12 cellular contexts compared by ENCODE assay signal in genomic region chr11:35178862-35179261, GRCh38. TPM values are rescaled to one million over a fixed set of nuclear protein-coding genes. Genes with fewer than 3 reads are reported as not detected.
DNase-seq lines count a peak whose midpoint lies in the region; ATAC-seq and TF ChIP-seq lines count a peak whose summit lies in the region.
"Had no signal": no experiment of that assay in that cellular context is flagged by ENCODE, and none has a peak within 500 bp of the region (broad histone marks: within the 10 kb centered on the region; RNA-seq: fewer than 3 reads in every experiment).

No MANE protein-coding gene starts in this region.

- H3K27ac Mint-ChIP-seq in activated CD4-positive, alpha-beta memory T cell treated with anti-CD3 and anti-CD28 coated beads, Interleukin-2, amount 10 ng/mL, durations not matched to agents 7 days and 5 days, result peak overlapping the region; percentile 31

- peaks cover 88% of the 10 kb centered on the region for H3K4me1 Mint-ChIP-seq in activated CD4-positive, alpha-beta memory T cell treated with anti-CD3 and anti-CD28 coated beads, Interleukin-2, amount 10 ng/mL, durations not matched to agents 7 days and 5 days

- H3K36me3 ChIP-seq in thoracic aorta, result peaks cover 31% of the 10 kb centered on the region
- H3K36me3 ChIP-seq: BE2C had no signal

- CTCF ChIA-PET in activated CD4-positive, alpha-beta memory T cell treated with anti-CD3 and anti-CD28 coated beads, Interleukin-2, amount 10 ng/mL, durations not matched to agents 7 days and 5 days (lab: Charles Lee), result interaction anchor here (0.7 to 4.3 kb wide), 6 partner anchors 10 to 213 kb away, joined by 3 to 40 read pairs (median 3); no protein-coding TSS in a partner anchor

- H3K27me3 ChIP-seq in thoracic aorta (replicated peaks; ENCODE audit: insufficient read depth), result no peaks in the 10 kb centered on the region
- H3K27me3 ChIP-seq: BE2C had no signal

- H3K27me3 Mint-ChIP-seq in activated CD4-positive, alpha-beta memory T cell treated with anti-CD3 and anti-CD28 coated beads, Interleukin-2, amount 10 ng/mL, durations not matched to agents 7 days and 5 days, result no peaks in the 10 kb centered on the region

- peak overlapping the region; percentile 12 to 72 for H3K27ac ChIP-seq in thoracic aorta

- TF ChIP-seq CTCF in fibroblast of the aortic adventitia (IDR thresholded peaks at IDR 0.05; ENCODE audit: insufficient read depth, low read length), result no peak
- TF ChIP-seq CTCF in thoracic aorta (IDR thresholded peaks at IDR 0.05), result no peak

- H3K4me3 ChIP-seq in fibroblast of the aortic adventitia (ENCODE audit: low read depth, low read length) (no peak overlapping the region), thoracic aorta (no peak overlapping the region)

- no peaks in the 10 kb centered on the region for H3K9me3 ChIP-seq in thoracic aorta
- H3K9me3 ChIP-seq: BE2C had no signal

- H3K4me1 ChIP-seq in thoracic aorta (ENCODE audit: control insufficient read depth in 1 of 2, low read depth in 2 of 2), result peaks cover 36 to 56% of the 10 kb centered on the region in 2 donors
- H3K4me1 ChIP-seq: BE2C had no signal

- H3K4me3 Mint-ChIP-seq in activated CD4-positive, alpha-beta memory T cell treated with anti-CD3 and anti-CD28 coated beads, Interleukin-2, amount 10 ng/mL, durations not matched to agents 7 days and 5 days, result no peak overlapping the region
- H3K4me3 Mint-ChIP-seq: nephron had no signal

- peak; percentile 45 for DNase-seq in activated naive CD4-positive, alpha-beta T cell treated with Interleukin-2 at 50 U/mL for 16 hours
- no peak for DNase-seq in activated naive CD4-positive, alpha-beta T cell (lab: John Stamatoyannopoulos, UW)
- no peak for DNase-seq in activated CD4-positive, alpha-beta memory T cell treated with anti-CD3 and anti-CD28 coated beads, Interleukin-2, amount 10 ng/mL, durations not matched to agents 7 days and 5 days
- DNase-seq in fibroblast of the aortic adventitia (ENCODE audit: low read depth) (peak; percentile 24), thoracic aorta (ENCODE audit: low spot score) (no peak), inferior parietal cortex (ENCODE audit: extremely low spot score) (no peak), DMS153 (lab: John Stamatoyannopoulos, UW) (no peak)
- DNase-seq: activated CD8-positive, alpha-beta memory T cell treated with anti-CD3 and anti-CD28 coated beads for 24 hours; BE2C; NCI-H1092 treated with DMSO at 0.1 percent for 48 hours had no signal

- ATAC-seq in thoracic aorta (ENCODE audit: insufficient number of reproducible peaks, low FRiP score, low read depth), result no peak
- no peak for ATAC-seq in GM21526 (IDR thresholded peaks at IDR 0.05; ENCODE audit: low FRiP score, unreplicated experiment)

- POLR2A ChIA-PET in activated CD4-positive, alpha-beta memory T cell treated with anti-CD3 and anti-CD28 coated beads, Interleukin-2, amount 10 ng/mL, durations not matched to agents 7 days and 5 days (lab: Charles Lee), result interaction anchor here (0.8 to 30.8 kb wide), 8 partner anchors 11 to 178 kb away, joined by 3 to 634 read pairs (median 6); partner anchors contain the start of gene CD44

- no peaks in the 10 kb centered on the region for H3K9me3 Mint-ChIP-seq in activated CD4-positive, alpha-beta memory T cell treated with anti-CD3 and anti-CD28 coated beads, Interleukin-2, amount 10 ng/mL, durations not matched to agents 7 days and 5 days
- H3K9me3 Mint-ChIP-seq: nephron had no signal

- peaks cover 87% of the 10 kb centered on the region for H3K36me3 Mint-ChIP-seq in activated CD4-positive, alpha-beta memory T cell treated with anti-CD3 and anti-CD28 coated beads, Interleukin-2, amount 10 ng/mL, durations not matched to agents 7 days and 5 days (ENCODE audit: low read depth)

RNA-seq across cellular contexts. Expression of gene CD44, which starts 39.9 kb away (rescaled TPM):
- 100 to 1,000 TPM; 634 to 645 TPM for total RNA-seq in activated CD4-positive, alpha-beta memory T cell treated with anti-CD3 and anti-CD28 coated beads, Interleukin-2, amount 10 ng/mL, durations not matched to agents 7 days and 5 days
- 242 and 458 TPM in 2 replicates for total RNA-seq in fibroblast of the aortic adventitia (ENCODE audit: low replicate concordance)
- 100 to 1,000 TPM; 321 to 613 TPM for total RNA-seq in thoracic aorta

Comparison
In these comparisons a context has a peak if more than half of its experiments do, and no peak if none do; other contexts are left out.
1. DNase-seq: peak in activated naive CD4-positive, alpha-beta T cell treated with Interleukin-2 at 50 U/mL for 16 hours (single experiment) and fibroblast of the aortic adventitia (single experiment); none in activated naive CD4-positive, alpha-beta T cell (0 of 4), activated CD4-positive, alpha-beta memory T cell treated with anti-CD3 and anti-CD28 coated beads, Interleukin-2, amount 10 ng/mL, durations not matched to agents 7 days and 5 days (single experiment), thoracic aorta (single experiment), inferior parietal cortex (single experiment) and DMS153 (single experiment).